Comparison of ENCODE assay signal across 8 cellular contexts in genomic region chr13:41193919-41194824, GRCh38. TPM values are rescaled to one million over a fixed set of nuclear protein-coding genes. Genes with fewer than 3 reads are reported as not detected.
DNase-seq lines count a peak whose midpoint lies in the region; ATAC-seq, FAIRE-seq and TF ChIP-seq lines count a peak whose summit lies in the region.

KBTBD7 (minus strand) TSS chr13:41194569; CDS start chr13:41194257, 312 bp downstream.

- ATAC-seq in HG02571 (IDR thresholded peaks at IDR 0.05; ENCODE audit: unreplicated experiment) = peak; percentile 98

- H3K27me3 ChIP-seq in GM06990 (replicated peaks; ENCODE audit: control insufficient read depth, insufficient read depth, low read length) = no peaks in the 10 kb centered on the region
- H3K27me3 ChIP-seq in neuron (ENCODE audit: insufficient read depth, low read length) = no peaks in the 10 kb centered on the region

- H3K9me3 ChIP-seq in neuron (ENCODE audit: low read length) = peaks cover 8% of the 10 kb centered on the region

- peak; percentile 64 for TF ChIP-seq POLR2A in NB4 (IDR thresholded peaks at IDR 0.05; ENCODE audit: extremely low read depth, insufficient read length)

- H2AFZ ChIP-seq in neuron (ENCODE audit: low read depth, low read length) = peak within 1 kb of the TSS; percentile 92

- peak; percentile 93 for DNase-seq in GM06990 (ENCODE audit: extremely low read depth, insufficient read length)
- peak; percentile 99 for DNase-seq in NB4 (ENCODE audit: low read depth)
- peak; percentile 94 for DNase-seq in SK-N-DZ (ENCODE audit: low spot score)
- DNase-seq in activated naive CD4-positive, alpha-beta T cell treated with anti-CD3 and anti-CD28 coated beads for 36 hours = peak; percentile 95
- DNase-seq in frontal cortex (ENCODE audit: low spot score in 2 of 2) = peak; percentile 68 to 82
- peak; percentile 96 for DNase-seq in stromal cell of bone marrow (ENCODE audit: low read depth)

- H3K4me3 Mint-ChIP-seq in activated naive CD4-positive, alpha-beta T cell treated with anti-CD3 and anti-CD28 coated beads for 36 hours = peak within 1 kb of the TSS; percentile 90

- peak within 1 kb of the TSS; percentile 80 for H3K4me3 ChIP-seq in GM06990 (replicated peaks; ENCODE audit: low read depth, low read length)
- peak within 1 kb of the TSS; percentile 54 for H3K4me3 ChIP-seq in NB4 (ENCODE audit: low read depth, low read length)
- H3K4me3 ChIP-seq in neuron (ENCODE audit: low read length) = peak within 1 kb of the TSS; percentile 57

- no peaks in the 10 kb centered on the region for H3K27me3 Mint-ChIP-seq in activated naive CD4-positive, alpha-beta T cell treated with anti-CD3 and anti-CD28 coated beads for 36 hours (ENCODE audit: low read depth)

- peaks cover 14% of the 10 kb centered on the region for H3K36me3 Mint-ChIP-seq in activated naive CD4-positive, alpha-beta T cell treated with anti-CD3 and anti-CD28 coated beads for 36 hours (ENCODE audit: low read depth)

- peak within 1 kb of the TSS; percentile 89 for H3K27ac Mint-ChIP-seq in activated naive CD4-positive, alpha-beta T cell treated with anti-CD3 and anti-CD28 coated beads for 36 hours

- intact Hi-C loops in activated naive CD4-positive, alpha-beta T cell treated with anti-CD3 and anti-CD28 coated beads for 36 hours (cut with micrococcal nuclease) = loop anchor here (1.0 kb wide), 6 partner anchors 62 to 273 kb away; partner anchors contain the start of genes KBTBD6, MTRF1, NAA16 and WBP4

- CTCF ChIA-PET in activated naive CD4-positive, alpha-beta T cell treated with anti-CD3 and anti-CD28 coated beads for 36 hours (lab: Charles Lee) = no interaction called here

- H3K36me3 ChIP-seq in GM06990 (ENCODE audit: control insufficient read depth, insufficient read depth, low read length) (no peaks in the 10 kb centered on the region; the same call in 1 of the 2 replicates), neuron (ENCODE audit: insufficient read depth, low read length) (peaks cover 10% of the 10 kb centered on the region)

- FAIRE-seq in frontal cortex (lab: Jason Lieb, UNC) = no peak

- TF ChIP-seq CTCF in GM06990 (IDR thresholded peaks at IDR 0.05; ENCODE audit: insufficient read depth, low read length, poor library complexity, severe bottlenecking) (no peak), NB4 (IDR thresholded peaks at IDR 0.05; ENCODE audit: low read depth, low read length) (no peak)

- no peaks in the 10 kb centered on the region for H3K9me3 Mint-ChIP-seq in activated naive CD4-positive, alpha-beta T cell treated with anti-CD3 and anti-CD28 coated beads for 36 hours

- H3K4me1 ChIP-seq in neuron (ENCODE audit: insufficient read depth, low read length) = peaks cover 8% of the 10 kb centered on the region

- H3K4me1 Mint-ChIP-seq in activated naive CD4-positive, alpha-beta T cell treated with anti-CD3 and anti-CD28 coated beads for 36 hours (ENCODE audit: low read depth) = peaks cover 37% of the 10 kb centered on the region

RNA-seq across cellular contexts. Expression of gene KBTBD7, which starts in this region (rescaled TPM):
- 7.7 and 8.6 TPM in 2 replicates for polyA plus RNA-seq in SK-N-DZ (2014; cell fraction: cytosol; rRNA removed)
- polyA plus RNA-seq in SK-N-DZ (2014; cell fraction: nucleus; rRNA removed) = 3.5 and 4.9 TPM in 2 replicates
- 1 to 10 TPM; 4.2 to 4.3 TPM for total RNA-seq in activated naive CD4-positive, alpha-beta T cell treated with anti-CD3 and anti-CD28 coated beads for 36 hours
- total RNA-seq in frontal cortex = 49.7 TPM

Comparison
In these comparisons a context has a peak if more than half of its experiments do, and no peak if none do; other contexts are left out.
1. Peak in every context shown above with its lines: DNase-seq, ATAC-seq and H3K4me3 ChIP-seq.